In the genomic region with DNA sequence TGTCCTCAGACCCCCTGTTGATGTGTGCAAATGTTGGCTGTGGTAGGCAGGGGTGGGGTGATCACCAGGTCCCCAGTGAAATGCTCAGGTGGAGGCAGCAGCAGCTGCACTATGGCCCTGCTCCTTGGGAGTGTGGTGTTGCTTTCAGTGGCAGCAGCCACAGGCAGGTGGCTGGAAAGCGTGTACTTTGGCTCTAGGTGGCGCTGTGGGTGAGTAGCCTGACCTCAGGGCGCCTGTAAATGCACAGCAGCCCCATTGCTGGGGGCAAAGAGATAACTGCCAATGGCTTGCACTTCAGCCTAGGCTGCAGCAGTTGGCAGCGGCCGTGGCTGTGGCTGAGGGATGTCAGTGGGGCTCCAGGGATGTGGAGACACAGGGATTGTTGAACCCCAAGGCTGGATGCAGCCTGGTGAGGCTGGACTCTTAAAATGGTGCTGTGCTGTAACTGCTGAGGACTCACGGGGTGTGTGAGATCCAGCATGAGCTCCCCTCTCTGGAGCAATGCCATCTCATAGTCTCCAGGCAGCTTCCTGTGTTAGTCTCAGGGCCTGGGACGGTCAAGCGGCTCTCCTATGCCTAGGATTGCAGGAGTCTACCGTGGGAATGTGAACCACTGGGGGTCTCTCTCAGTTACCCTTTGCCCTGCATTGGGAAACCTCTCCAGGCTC, we compare ENCODE assay signal across 1 cellular context.
TF ChIP-seq lines count a peak whose summit lies in the region.

No MANE protein-coding gene starts in this region.

TF ChIP-seq in HepG2, 621 proteins besides CTCF, POLR2A, EP300 and RAD21 (continued from another document):
- TF ChIP-seq, protein P1, sequence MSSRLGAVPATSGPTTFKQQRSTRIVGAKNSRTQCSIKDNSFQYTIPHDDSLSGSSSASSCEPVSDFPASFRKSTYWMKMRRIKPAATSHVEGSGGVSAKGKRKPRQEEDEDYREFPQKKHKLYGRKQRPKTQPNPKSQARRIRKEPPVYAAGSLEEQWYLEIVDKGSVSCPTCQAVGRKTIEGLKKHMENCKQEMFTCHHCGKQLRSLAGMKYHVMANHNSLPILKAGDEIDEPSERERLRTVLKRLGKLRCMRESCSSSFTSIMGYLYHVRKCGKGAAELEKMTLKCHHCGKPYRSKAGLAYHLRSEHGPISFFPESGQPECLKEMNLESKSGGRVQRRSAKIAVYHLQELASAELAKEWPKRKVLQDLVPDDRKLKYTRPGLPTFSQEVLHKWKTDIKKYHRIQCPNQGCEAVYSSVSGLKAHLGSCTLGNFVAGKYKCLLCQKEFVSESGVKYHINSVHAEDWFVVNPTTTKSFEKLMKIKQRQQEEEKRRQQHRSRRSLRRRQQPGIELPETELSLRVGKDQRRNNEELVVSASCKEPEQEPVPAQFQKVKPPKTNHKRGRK (CRISPR knock-in tag; IDR thresholded peaks at IDR 0.05), result no peak
- no peak for TF ChIP-seq HIVEP1 (CRISPR knock-in tag; IDR thresholded peaks at IDR 0.05)
- TF ChIP-seq NFYB (CRISPR knock-in tag; IDR thresholded peaks at IDR 0.05), result no peak
- TF ChIP-seq, protein P2, sequence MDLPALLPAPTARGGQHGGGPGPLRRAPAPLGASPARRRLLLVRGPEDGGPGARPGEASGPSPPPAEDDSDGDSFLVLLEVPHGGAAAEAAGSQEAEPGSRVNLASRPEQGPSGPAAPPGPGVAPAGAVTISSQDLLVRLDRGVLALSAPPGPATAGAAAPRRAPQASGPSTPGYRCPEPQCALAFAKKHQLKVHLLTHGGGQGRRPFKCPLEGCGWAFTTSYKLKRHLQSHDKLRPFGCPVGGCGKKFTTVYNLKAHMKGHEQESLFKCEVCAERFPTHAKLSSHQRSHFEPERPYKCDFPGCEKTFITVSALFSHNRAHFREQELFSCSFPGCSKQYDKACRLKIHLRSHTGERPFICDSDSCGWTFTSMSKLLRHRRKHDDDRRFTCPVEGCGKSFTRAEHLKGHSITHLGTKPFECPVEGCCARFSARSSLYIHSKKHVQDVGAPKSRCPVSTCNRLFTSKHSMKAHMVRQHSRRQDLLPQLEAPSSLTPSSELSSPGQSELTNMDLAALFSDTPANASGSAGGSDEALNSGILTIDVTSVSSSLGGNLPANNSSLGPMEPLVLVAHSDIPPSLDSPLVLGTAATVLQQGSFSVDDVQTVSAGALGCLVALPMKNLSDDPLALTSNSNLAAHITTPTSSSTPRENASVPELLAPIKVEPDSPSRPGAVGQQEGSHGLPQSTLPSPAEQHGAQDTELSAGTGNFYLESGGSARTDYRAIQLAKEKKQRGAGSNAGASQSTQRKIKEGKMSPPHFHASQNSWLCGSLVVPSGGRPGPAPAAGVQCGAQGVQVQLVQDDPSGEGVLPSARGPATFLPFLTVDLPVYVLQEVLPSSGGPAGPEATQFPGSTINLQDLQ (CRISPR knock-in tag; IDR thresholded peaks at IDR 0.05), result no peak
- no peak for TF ChIP-seq RAD51 (IDR thresholded peaks at IDR 0.05; ENCODE audit: borderline replicate concordance)
- TF ChIP-seq NCOR1 (IDR thresholded peaks at IDR 0.05; ENCODE audit: borderline replicate concordance, low read length), result no peak
- TF ChIP-seq ONECUT2 (CRISPR knock-in tag; IDR thresholded peaks at IDR 0.05), result no peak
- TF ChIP-seq, protein P3, sequence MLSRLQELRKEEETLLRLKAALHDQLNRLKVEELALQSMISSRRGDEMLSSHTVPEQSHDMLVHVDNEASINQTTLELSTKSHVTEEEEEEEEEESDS (CRISPR knock-in tag; IDR thresholded peaks at IDR 0.05; ENCODE audit: borderline replicate concordance), result no peak
- no peak for TF ChIP-seq MIXL1 (CRISPR knock-in tag; IDR thresholded peaks at IDR 0.05)
